Comparison of ENCODE assay signal across 29 cellular contexts in the genomic region with DNA sequence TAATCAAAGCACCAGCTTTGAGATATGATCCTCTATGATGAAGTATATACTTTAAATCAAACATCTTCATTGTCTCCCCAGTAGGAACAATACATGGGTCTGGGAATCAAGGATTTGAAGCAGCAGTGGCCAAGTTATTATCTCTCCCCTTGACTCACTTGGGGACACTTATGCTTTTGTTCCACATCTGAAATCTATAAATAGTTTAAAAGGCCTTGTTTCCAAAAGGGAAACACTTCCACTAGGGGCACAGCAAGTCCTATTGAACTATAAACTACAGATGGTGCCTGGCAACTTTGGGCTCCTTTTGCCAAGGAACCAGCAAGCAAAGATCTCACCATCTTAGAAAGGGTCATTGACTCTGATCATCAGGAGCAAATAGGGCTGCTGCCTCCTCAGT. TPM values are rescaled to one million over a fixed set of nuclear protein-coding genes. Genes with fewer than 3 reads are reported as not detected.
"Had no signal": no experiment of that assay in that cellular context is flagged by ENCODE, and none has a peak within 500 bp of the region (broad histone marks: within the 10 kb centered on the region; RNA-seq: fewer than 3 reads in every experiment).

No MANE protein-coding gene starts in this region.

- DNase-seq: effector CD8-positive, alpha-beta T cell; endodermal cell; foreskin fibroblast; glutamatergic neuron; mesenchymal stem cell; mucosa of descending colon; naive thymus-derived CD8-positive, alpha-beta T cell; nephron progenitor cell; nucleus accumbens; right cardiac atrium; spleen; stimulated activated CD4-positive, alpha-beta T cell treated with anti-CD3 and anti-CD28 coated beads, Interleukin-4, amount 100 ng/mL, for 4 hours; stimulated activated naive CD8-positive, alpha-beta T cell treated with anti-CD3 and anti-CD28 coated beads, Interleukin-15, Interleukin-2, amounts not matched to agents 100 U/mL and 50 U/mL, for 24 hours; substantia nigra; testis; tibial artery had no signal

- H3K4me1 ChIP-seq: prostate gland, spleen, testis, tibial artery had no signal

- ATAC-seq: esophagus mucosa; mucosa of descending colon; naive thymus-derived CD8-positive, alpha-beta T cell; stimulated activated memory B cell treated with anti-CD40 and anti-IgM and Interleukin-4, amounts not matched to agents 10 μg/mL and 1 μg/mL and 100 μg/mL, for 72 hours; stimulated activated naive CD8-positive, alpha-beta T cell treated with anti-CD3 and anti-CD28 coated beads, Interleukin-15, Interleukin-2, amounts not matched to agents 100 U/mL and 50 U/mL, for 24 hours had no signal

- H3K4me3 Mint-ChIP-seq: endodermal cell; mesothelial cell of epicardium; naive thymus-derived CD8-positive, alpha-beta T cell; nephron progenitor cell; stimulated activated memory B cell treated with anti-CD40 and anti-IgM and Interleukin-4, amounts not matched to agents 10 μg/mL and 1 μg/mL and 100 μg/mL, for 72 hours; type B pancreatic cell had no signal

- H3K36me3 ChIP-seq: prostate gland, spleen, tibial artery had no signal

- H3K27me3 ChIP-seq: testis, tibial artery had no signal

- H3K36me3 Mint-ChIP-seq: mesothelial cell of epicardium; naive thymus-derived CD8-positive, alpha-beta T cell; stimulated activated memory B cell treated with anti-CD40 and anti-IgM and Interleukin-4, amounts not matched to agents 10 μg/mL and 1 μg/mL and 100 μg/mL, for 72 hours; type B pancreatic cell had no signal

- FAIRE-seq: colon, keratinocyte had no signal

- H3K4me3 ChIP-seq: mucosa of descending colon, prostate gland, skin epidermis, spleen, testis, tibial artery had no signal

- H3K9me3 ChIP-seq: mucosa of descending colon, prostate gland, testis, tibial artery had no signal

- H3K27me3 Mint-ChIP-seq: type B pancreatic cell had no signal

- H3K4me1 Mint-ChIP-seq: endodermal cell; mesothelial cell of epicardium; nephron progenitor cell; stimulated activated memory B cell treated with anti-CD40 and anti-IgM and Interleukin-4, amounts not matched to agents 10 μg/mL and 1 μg/mL and 100 μg/mL, for 72 hours had no signal

- H3K27ac ChIP-seq: epithelial cell of prostate, prostate gland, skin epidermis, spleen, testis, tibial artery had no signal

RNA-seq across cellular contexts. Expression of gene APOH, which starts 21.3 kb away (rescaled TPM):
- total RNA-seq: endodermal cell; lower leg skin; lung microvascular endothelial cell; mesothelial cell of epicardium; naive thymus-derived CD8-positive, alpha-beta T cell; osteocyte; prostate gland; urinary bladder had no signal
